9 cellular contexts compared by ENCODE assay signal in genomic region chr19:2043269-2043641, GRCh38. TPM values are rescaled to one million over a fixed set of nuclear protein-coding genes. Genes with fewer than 3 reads are reported as not detected.
DNase-seq lines count a peak whose midpoint lies in the region; ATAC-seq, FAIRE-seq and TF ChIP-seq lines count a peak whose summit lies in the region.
"Had no signal": no experiment of that assay in that cellular context is flagged by ENCODE, and none has a peak within 500 bp of the region (broad histone marks: within the 10 kb centered on the region; RNA-seq: fewer than 3 reads in every experiment).

No MANE protein-coding gene starts in this region.

- POLR2A ChIA-PET in activated CD8-positive, alpha-beta T cell treated with anti-CD3 and anti-CD28 coated beads for 36 hours (lab: Charles Lee): interaction anchor here (0.5 to 6.3 kb wide), 8 partner anchors 9 to 215 kb away, joined by 3 to 58 read pairs (median 8); partner anchors contain the start of gene MKNK2

- peaks cover 41% of the 10 kb centered on the region for H3K4me1 Mint-ChIP-seq in activated CD8-positive, alpha-beta T cell treated with anti-CD3 and anti-CD28 coated beads for 36 hours (ENCODE audit: low read depth)

- peak overlapping the region; percentile 86 for H3K27ac Mint-ChIP-seq in activated CD8-positive, alpha-beta T cell treated with anti-CD3 and anti-CD28 coated beads for 36 hours
- H3K27ac Mint-ChIP-seq: HFFc6 had no signal

- TF ChIP-seq CTCF in activated CD8-positive, alpha-beta T cell treated with anti-CD3 and anti-CD28 coated beads for 36 hours (IDR thresholded peaks at IDR 0.05): no peak

- CTCF ChIA-PET in activated CD8-positive, alpha-beta T cell treated with anti-CD3 and anti-CD28 coated beads for 36 hours (lab: Charles Lee): interaction anchor here (1.5 to 3.3 kb wide), 3 partner anchors 11 to 50 kb away, joined by 3 to 12 read pairs (median 9); no protein-coding TSS in a partner anchor

- peak overlapping the region; percentile 72 for H3K4me3 Mint-ChIP-seq in activated CD8-positive, alpha-beta T cell treated with anti-CD3 and anti-CD28 coated beads for 36 hours
- H3K4me3 Mint-ChIP-seq: HFFc6 had no signal

- no peak for ATAC-seq in activated CD8-positive, alpha-beta T cell treated with anti-CD3 and anti-CD28 coated beads for 36 hours
- ATAC-seq in right cardiac atrium: no peak
- no peak for ATAC-seq in GM19035 (IDR thresholded peaks at IDR 0.05; ENCODE audit: unreplicated experiment)
- ATAC-seq in GM19455 (IDR thresholded peaks at IDR 0.05; ENCODE audit: unreplicated experiment): no peak
- ATAC-seq in GM21825 (IDR thresholded peaks at IDR 0.05; ENCODE audit: unreplicated experiment): no peak

- no peaks in the 10 kb centered on the region for H3K9me3 Mint-ChIP-seq in activated CD8-positive, alpha-beta T cell treated with anti-CD3 and anti-CD28 coated beads for 36 hours
- H3K9me3 Mint-ChIP-seq: HFFc6 had no signal

- H3K27me3 ChIP-seq in right cardiac atrium (ENCODE audit: control insufficient read depth, insufficient read depth) (no peaks in the 10 kb centered on the region), small intestine (ENCODE audit: control insufficient read depth in 2 of 2, insufficient read depth in 2 of 2, low read length in 2 of 2) (no peaks in the 10 kb centered on the region)

- H3K27me3 Mint-ChIP-seq in activated CD8-positive, alpha-beta T cell treated with anti-CD3 and anti-CD28 coated beads for 36 hours: no peaks in the 10 kb centered on the region

- no peak overlapping the region for H3K4me3 ChIP-seq in right cardiac atrium (ENCODE audit: low read length)
- H3K4me3 ChIP-seq in small intestine (ENCODE audit: low read depth in 1 of 2, low read length in 2 of 2): no peak overlapping the region

- no peaks in the 10 kb centered on the region for H3K9me3 ChIP-seq in right cardiac atrium (ENCODE audit: control insufficient read depth, low read length)
- no peaks in the 10 kb centered on the region for H3K9me3 ChIP-seq in small intestine (ENCODE audit: control insufficient read depth, low read depth)

- no peak for DNase-seq in activated CD8-positive, alpha-beta T cell treated with anti-CD3 and anti-CD28 coated beads for 36 hours
- DNase-seq in right cardiac atrium (peak in 2 of 3 donors; percentile 57 to 74), small intestine (no peak), NCI-H526 (lab: John Stamatoyannopoulos, UW) (no peak)
- DNase-seq: HFFc6 had no signal

- H3K27ac ChIP-seq in right cardiac atrium (ENCODE audit: low read length) (peak overlapping the region; percentile 84), small intestine (ENCODE audit: low read depth in 1 of 2, low read length in 1 of 2) (peak overlapping the region; percentile 92 to 97)

- FAIRE-seq in small intestine (lab: Jason Lieb, UNC): no peak

- H3K36me3 Mint-ChIP-seq in activated CD8-positive, alpha-beta T cell treated with anti-CD3 and anti-CD28 coated beads for 36 hours (ENCODE audit: low read depth): peaks cover 32% of the 10 kb centered on the region

- peak; percentile 28 for TF ChIP-seq POLR2A in GM18526 (IDR thresholded peaks at IDR 0.05; ENCODE audit: extremely low read depth, insufficient read length)

- intact Hi-C loops in activated CD8-positive, alpha-beta T cell treated with anti-CD3 and anti-CD28 coated beads for 36 hours (cut with micrococcal nuclease): no loop called here
- intact Hi-C loops in right cardiac atrium (cut with DNase I): no loop called here

- H3K36me3 ChIP-seq in small intestine (ENCODE audit: control insufficient read depth in 2 of 2, insufficient read depth in 2 of 2, low read length in 2 of 2): peaks cover 18 to 21% of the 10 kb centered on the region in 2 donors

- 65% methylated on average over 8 of the region's 8 CpGs for WGBS in right cardiac atrium
- 70 to 75% (median 73%) methylated on average over 8 of the region's 8 CpGs for WGBS in small intestine, 3 donors

- H3K4me1 ChIP-seq in right cardiac atrium (ENCODE audit: control insufficient read depth, insufficient read depth, low read length) (peaks cover 15% of the 10 kb centered on the region), small intestine (ENCODE audit: control insufficient read depth in 2 of 2, insufficient read depth in 1 of 2, low read depth in 1 of 2, low read length in 1 of 2) (peaks cover 6 to 18% of the 10 kb centered on the region in 2 donors)

RNA-seq across cellular contexts. Expression of gene MKNK2, which starts 7.8 kb away (rescaled TPM):
- 100 to 1,000 TPM; 323 to 327 TPM for total RNA-seq in activated CD8-positive, alpha-beta T cell treated with anti-CD3 and anti-CD28 coated beads for 36 hours
- 100 to 1,000 TPM in 3 of 4 donors, 10 to 100 TPM in 1; 96.9 to 151 (median 122) TPM for total RNA-seq in right cardiac atrium
- 75.9 TPM for polyA plus RNA-seq in right cardiac atrium
- 10 to 100 TPM; 47.6 to 97.7 (median 80.1) TPM for polyA plus RNA-seq in small intestine

RNA-seq across cellular contexts. Expression of gene BTBD2, which starts 27.7 kb away (rescaled TPM):
- 10 to 100 TPM; 36.5 to 44.6 TPM for total RNA-seq in activated CD8-positive, alpha-beta T cell treated with anti-CD3 and anti-CD28 coated beads for 36 hours
- total RNA-seq in right cardiac atrium: 10 to 100 TPM; 52.7 to 68.4 (median 62.2) TPM
- 39.3 TPM for polyA plus RNA-seq in right cardiac atrium
- polyA plus RNA-seq in small intestine: 10 to 100 TPM; 32.7 to 60.9 (median 45.2) TPM

RNA-seq across cellular contexts. Expression of gene MOB3A, which starts 52.9 kb away (rescaled TPM):
- total RNA-seq in activated CD8-positive, alpha-beta T cell treated with anti-CD3 and anti-CD28 coated beads for 36 hours: 100 to 1,000 TPM; 175 to 185 TPM
- total RNA-seq in right cardiac atrium: 10 to 100 TPM; 20.9 to 27.0 (median 21.8) TPM
- polyA plus RNA-seq in right cardiac atrium (9.5 TPM), small intestine (10 to 100 TPM in 2 of 3 donors, 1 to 10 TPM in 1; 7.6 to 16.3 (median 12.7) TPM)

RNA-seq across cellular contexts. Expression of gene IZUMO4, which starts 53.5 kb away (rescaled TPM):
- total RNA-seq in activated CD8-positive, alpha-beta T cell treated with anti-CD3 and anti-CD28 coated beads for 36 hours: 10 to 100 TPM; 22.6 to 23.0 TPM
- 1 to 10 TPM; 1.1 to 3.3 (median 2.3) TPM for total RNA-seq in right cardiac atrium
- polyA plus RNA-seq in right cardiac atrium (2.7 TPM), small intestine (1 to 10 TPM; 3.5 to 5.8 (median 4.8) TPM)

Comparison
In these comparisons a context has a peak if more than half of its experiments do, and no peak if none do; other contexts are left out.
1. DNase-seq: peak in right cardiac atrium (2 of 3); none in activated CD8-positive, alpha-beta T cell treated with anti-CD3 and anti-CD28 coated beads for 36 hours (single experiment), small intestine (single experiment) and NCI-H526 (0 of 2).
2. RNA of gene MOB3A, which starts 52.9 kb away (total RNA-seq): 175 to 185 TPM in activated CD8-positive, alpha-beta T cell treated with anti-CD3 and anti-CD28 coated beads for 36 hours; 20.9 to 27.0 TPM in right cardiac atrium; every median in the first group is over 4 times any median in the second.